8 cellular contexts compared by ENCODE assay signal in genomic region chr1:117605164-117605810, GRCh38. TPM values are rescaled to one million over a fixed set of nuclear protein-coding genes. Genes with fewer than 3 reads are reported as not detected.
DNase-seq lines count a peak whose midpoint lies in the region; ATAC-seq, FAIRE-seq and TF ChIP-seq lines count a peak whose summit lies in the region.

No MANE protein-coding gene starts in this region.

- peak; percentile 52 for FAIRE-seq in GM19239 (lab: Jason Lieb, UNC)

- in situ Hi-C loops in gastrocnemius medialis (cut with MboI; ENCODE audit: low sequenced_read_pairs in 4 of 4) = loop anchor here in 2 of 4 donors (5.0 to 10.0 kb wide), 2 partner anchors 72 to 240 kb away; partner anchors contain the start of gene MAN1A2 (in 1 of the 2)

- H3K4me3 ChIP-seq in BLaER1 (peak overlapping the region; percentile 78), gastrocnemius medialis (peak overlapping the region; percentile 67 to 98 (median 84))

- no peaks in the 10 kb centered on the region for H3K36me3 ChIP-seq in BLaER1
- H3K36me3 ChIP-seq in gastrocnemius medialis = no peaks in the 10 kb centered on the region

- H3K9ac ChIP-seq in BLaER1 = peak overlapping the region; percentile 57

- H3K4me1 ChIP-seq in BLaER1 (peaks cover 30% of the 10 kb centered on the region), gastrocnemius medialis (peaks cover 41 to 48% of the 10 kb centered on the region in 2 donors)

- no peak for TF ChIP-seq POLR2A in gastrocnemius medialis (IDR thresholded peaks at IDR 0.05)

- H3K27me3 ChIP-seq in BLaER1 (peaks cover 17% of the 10 kb centered on the region), gastrocnemius medialis (no peaks in the 10 kb centered on the region)

- no peaks in the 10 kb centered on the region for H3K36me3 Mint-ChIP-seq in activated naive CD4-positive, alpha-beta T cell treated with anti-CD3 and anti-CD28 coated beads, Interleukin-2, amount 50 U/mL, for 72 hours

- ATAC-seq in HG03280 (IDR thresholded peaks at IDR 0.05; ENCODE audit: unreplicated experiment) (peak; percentile 31), gastrocnemius medialis (peak; percentile 11 to 25)
- ATAC-seq in activated naive CD4-positive, alpha-beta T cell treated with anti-CD3 and anti-CD28 coated beads, Interleukin-2, amount 50 U/mL, for 72 hours = peak; percentile 21 to 22

- no peak overlapping the region for H3K27ac ChIP-seq in BLaER1
- H3K27ac ChIP-seq in gastrocnemius medialis = peak overlapping the region; percentile 86 to 98 (median 94)

- H3K9me3 ChIP-seq in BLaER1 (no peaks in the 10 kb centered on the region), gastrocnemius medialis (no peaks in the 10 kb centered on the region)

- no peak for DNase-seq in GM19239 (ENCODE audit: insufficient read length, low spot score)
- no peak for DNase-seq in activated naive CD4-positive, alpha-beta T cell treated with anti-CD3 and anti-CD28 coated beads, Interleukin-2, amount 50 U/mL, for 72 hours (ENCODE audit: low spot score in 2 of 2)
- peak; percentile 22 for DNase-seq in hepatic stellate cell (ENCODE audit: low spot score)
- no peak for DNase-seq in gastrocnemius medialis
- no peak for DNase-seq in central memory CD4-positive, alpha-beta T cell
- DNase-seq in 8988T = no peak

- H3K27ac Mint-ChIP-seq in activated naive CD4-positive, alpha-beta T cell treated with anti-CD3 and anti-CD28 coated beads, Interleukin-2, amount 50 U/mL, for 72 hours = peak overlapping the region; percentile 91 to 96

- peak overlapping the region; percentile 98 for H3K4me2 ChIP-seq in BLaER1

- intact Hi-C loops in gastrocnemius medialis (cut with DNase I; ENCODE audit: low total_unique reads) = loop anchor here (2.0 to 10.0 kb wide), 4 partner anchors 217 to 1360 kb away; partner anchors contain the start of gene MAN1A2

- no peaks in the 10 kb centered on the region for H3K9me3 Mint-ChIP-seq in activated naive CD4-positive, alpha-beta T cell treated with anti-CD3 and anti-CD28 coated beads, Interleukin-2, amount 50 U/mL, for 72 hours

- no peak for TF ChIP-seq CTCF in gastrocnemius medialis (IDR thresholded peaks at IDR 0.05 in 4 of 5, conservative IDR thresholded peaks at IDR 0.05 in 1 of 5)

- 0 out of 2 replicates have a peak, but pooled peaks cover 6% of the 10 kb centered on the region for H4K20me1 ChIP-seq in BLaER1

RNA-seq across cellular contexts. Expression of gene TENT5C, which starts 0.6 kb away (rescaled TPM):
- total RNA-seq in activated naive CD4-positive, alpha-beta T cell treated with anti-CD3 and anti-CD28 coated beads, Interleukin-2, amount 50 U/mL, for 72 hours = 10 to 100 TPM in 1 of 2 donors, 1 to 10 TPM in 1; 6.6 to 14.2 TPM
- 10 to 100 TPM in 1 of 4 donors, 1 to 10 TPM in 3; 2.3 to 21.8 (median 6.4) TPM for total RNA-seq in gastrocnemius medialis
